ENCODE assay signal across 1 cellular context in the genomic region with DNA sequence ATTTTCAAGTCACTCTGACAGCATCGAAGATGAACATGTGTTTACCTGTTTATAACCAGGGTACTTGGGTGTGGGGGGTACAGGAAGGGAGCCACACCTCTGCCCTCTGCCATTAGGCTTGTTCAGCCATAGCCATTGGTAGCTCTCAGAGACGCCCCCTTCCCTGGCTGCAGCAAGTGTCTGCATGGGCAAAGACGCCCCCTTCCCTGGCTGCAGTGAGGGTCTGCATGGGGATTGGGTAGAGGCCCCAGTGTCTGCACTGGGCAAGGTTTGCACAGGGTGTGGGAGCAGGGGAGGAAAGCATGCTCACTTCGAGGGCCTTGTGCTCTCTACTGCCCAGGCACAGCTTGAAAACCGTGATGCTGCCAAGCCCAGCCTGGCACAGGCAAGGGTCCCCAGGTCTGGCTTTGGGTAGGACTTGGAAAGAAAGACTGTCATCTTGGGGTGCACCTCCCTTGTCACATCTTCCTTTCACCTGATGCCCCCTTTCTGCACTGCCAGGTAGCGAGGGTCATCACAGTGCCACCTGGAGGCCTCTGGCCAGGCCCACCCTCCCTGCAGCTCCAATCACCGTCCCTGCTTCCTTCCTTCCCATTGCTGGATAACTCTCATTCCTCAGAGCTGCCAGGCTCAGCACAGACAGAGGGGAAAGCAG.
TF ChIP-seq lines count a peak whose summit lies in the region.

No MANE protein-coding gene starts in this region.

TF ChIP-seq in WTC11, 78 proteins besides CTCF, POLR2A, EP300 and RAD21:
- TF ChIP-seq ZNF232 (CRISPR knock-in tag; IDR thresholded peaks at IDR 0.05) = no peak
TF ChIP-seq in WTC11: peak in this region for 0.
